ENCODE assay signal across 18 cellular contexts in the genomic region with DNA sequence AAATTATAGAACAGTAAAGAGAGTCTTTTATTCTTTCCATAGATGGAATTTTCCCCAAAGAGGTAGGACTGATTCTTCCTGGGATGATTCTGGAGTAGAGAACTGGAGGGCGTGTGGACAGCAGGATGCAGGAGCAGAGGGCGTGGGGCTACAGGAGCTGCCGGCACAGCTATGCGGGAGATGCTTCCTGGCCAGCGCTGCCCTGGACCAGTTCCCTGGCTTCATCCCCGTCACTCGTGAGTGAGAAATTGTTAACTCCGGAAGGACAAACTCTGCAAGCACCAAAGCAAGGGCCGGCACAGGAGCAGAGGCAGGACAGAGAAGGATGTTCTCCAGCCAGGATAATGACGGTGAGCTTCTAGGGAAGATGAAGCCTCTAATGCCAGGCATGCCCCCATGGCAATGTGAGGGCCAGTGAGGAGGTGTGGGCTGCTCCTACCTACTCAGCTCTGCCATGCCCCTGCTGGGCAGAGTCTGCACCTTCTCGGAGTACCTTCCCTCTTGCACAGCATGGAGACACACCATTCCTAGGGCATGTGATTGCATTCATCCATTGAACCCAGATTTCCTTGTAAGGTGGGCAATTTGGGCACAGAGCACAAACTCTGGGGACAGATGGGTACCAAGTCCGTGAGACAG.
A peak's percentile ranks its signal among the peaks of the same experiment; 100 is the strongest.
DNase-seq lines count a peak whose midpoint lies in the region; ATAC-seq and TF ChIP-seq lines count a peak whose summit lies in the region.
"Had no signal": no experiment of that assay in that cellular context is flagged by ENCODE, and none has a peak within 500 bp of the region (broad histone marks: within the 10 kb centered on the region; RNA-seq: fewer than 3 reads in every experiment).

No MANE protein-coding gene starts in this region.

- H3K9me3 ChIP-seq in heart right ventricle (no peaks in the 10 kb centered on the region), thoracic aorta (no peaks in the 10 kb centered on the region)
- H3K9me3 ChIP-seq: prostate gland, transverse colon had no signal

- H3K27ac ChIP-seq in GM23338 (ENCODE audit: low read depth) (no peak overlapping the region), VCaP (no peak overlapping the region), heart right ventricle (no peak overlapping the region), thoracic aorta (peak overlapping the region in 1 of 2 donors; percentile 13)
- H3K27ac ChIP-seq: prostate gland, transverse colon had no signal

- ATAC-seq in GM23338, result peak; percentile 62
- ATAC-seq in heart right ventricle, result peak in 5 of 8 donors; percentile 31 to 84 (median 56)
- ATAC-seq in thoracic aorta (ENCODE audit: insufficient number of reproducible peaks, low FRiP score, low read depth), result no peak
- ATAC-seq in GM19455 (IDR thresholded peaks at IDR 0.05; ENCODE audit: unreplicated experiment), result no peak
- no peak for ATAC-seq in GM18520 (IDR thresholded peaks at IDR 0.05; ENCODE audit: unreplicated experiment)
- ATAC-seq: natural killer cell treated with Interleukin-12 subunit alpha and Interleukin-12 subunit beta and Interleukin-15 and Interleukin-18, amount 100 ng/mL, for 72 hours; stimulated activated memory B cell treated with anti-CD40 and anti-IgM and Interleukin-4, amounts not matched to agents 10 μg/mL and 1 μg/mL and 100 μg/mL, for 72 hours had no signal

- TF ChIP-seq CTCF in GM23338 (conservative IDR thresholded peaks at IDR 0.05; ENCODE audit: low read depth in 2 of 2) (no peak; a peak in 2 of 4 replicates), VCaP (conservative IDR thresholded peaks at IDR 0.05) (0 out of 2 replicates have a peak, but pooled peaks have one; percentile 15), heart right ventricle (IDR thresholded peaks at IDR 0.05) (no peak), thoracic aorta (IDR thresholded peaks at IDR 0.05) (no peak)

- intact Hi-C loops in heart right ventricle (cut with DNase I), result loop anchor here in 1 of 10 donors (10.0 kb wide), 1 partner anchor 403 kb away; no protein-coding TSS in a partner anchor

- DNase-seq in GM23338 (ENCODE audit: low spot score), result no peak
- DNase-seq in heart right ventricle, result peak; percentile 13 to 24
- no peak for DNase-seq in thoracic aorta (ENCODE audit: low spot score)
- DNase-seq in activated naive CD4-positive, alpha-beta T cell (lab: John Stamatoyannopoulos, UW), result no peak
- no peak for DNase-seq in HuH-7 (ENCODE audit: low spot score)
- DNase-seq: activated gamma-delta T cell, amygdala, DMS153, NCI-H1930, SHP77 treated with DMSO at 0.1 percent for 48 hours, transverse colon had no signal

- H3K27ac Mint-ChIP-seq in GM23338, result no peak overlapping the region
- H3K27ac Mint-ChIP-seq: CD14-positive monocyte; natural killer cell treated with Interleukin-12 subunit alpha and Interleukin-12 subunit beta and Interleukin-15 and Interleukin-18, amount 100 ng/mL, for 72 hours; stimulated activated memory B cell treated with anti-CD40 and anti-IgM and Interleukin-4, amounts not matched to agents 10 μg/mL and 1 μg/mL and 100 μg/mL, for 72 hours had no signal

- H3K27me3 ChIP-seq in GM23338 (ENCODE audit: insufficient read depth) (no peaks in the 10 kb centered on the region), heart right ventricle (no peaks in the 10 kb centered on the region), thoracic aorta (replicated peaks; ENCODE audit: insufficient read depth) (no peaks in the 10 kb centered on the region)
- H3K27me3 ChIP-seq: transverse colon had no signal

- no peaks in the 10 kb centered on the region for H3K79me2 ChIP-seq in GM23338 (replicated peaks; ENCODE audit: insufficient read depth)

- H3K36me3 Mint-ChIP-seq in GM23338 (ENCODE audit: low read depth), result peaks cover 4% of the 10 kb centered on the region; the same call in 1 of the 3 replicates
- H3K36me3 Mint-ChIP-seq: CD14-positive monocyte; natural killer cell treated with Interleukin-12 subunit alpha and Interleukin-12 subunit beta and Interleukin-15 and Interleukin-18, amount 100 ng/mL, for 72 hours; stimulated activated memory B cell treated with anti-CD40 and anti-IgM and Interleukin-4, amounts not matched to agents 10 μg/mL and 1 μg/mL and 100 μg/mL, for 72 hours had no signal

- 33 to 39% methylated on average over 12 of the region's 12 CpGs for WGBS in heart right ventricle, 2 donors

- H3K9me3 Mint-ChIP-seq in GM23338, result peaks cover 5% of the 10 kb centered on the region; the same call in 2 of the 3 replicates
- H3K9me3 Mint-ChIP-seq: natural killer cell treated with Interleukin-12 subunit alpha and Interleukin-12 subunit beta and Interleukin-15 and Interleukin-18, amount 100 ng/mL, for 72 hours had no signal

- no peak overlapping the region for H3K4me3 ChIP-seq in GM23338
- H3K4me3 ChIP-seq in heart right ventricle, result no peak overlapping the region
- H3K4me3 ChIP-seq in thoracic aorta, result peak overlapping the region; percentile 19
- H3K4me3 ChIP-seq: prostate gland, transverse colon had no signal

- no peaks in the 10 kb centered on the region for H4K20me1 ChIP-seq in GM23338 (replicated peaks; ENCODE audit: insufficient read depth)

- peaks cover 4% of the 10 kb centered on the region for H3K27me3 Mint-ChIP-seq in GM23338 (ENCODE audit: insufficient read depth, low read depth, poor library complexity)
- H3K27me3 Mint-ChIP-seq: natural killer cell treated with Interleukin-12 subunit alpha and Interleukin-12 subunit beta and Interleukin-15 and Interleukin-18, amount 100 ng/mL, for 72 hours; stimulated activated memory B cell treated with anti-CD40 and anti-IgM and Interleukin-4, amounts not matched to agents 10 μg/mL and 1 μg/mL and 100 μg/mL, for 72 hours had no signal

- no peaks in the 10 kb centered on the region for H3F3A ChIP-seq in GM23338 (replicated peaks; ENCODE audit: low read depth)

- H3K4me1 ChIP-seq in GM23338 (ENCODE audit: insufficient read depth), result no peaks in the 10 kb centered on the region
- H3K4me1 ChIP-seq in heart right ventricle, result peaks cover 0 to 6% (median 0%) of the 10 kb centered on the region in 9 donors
- H3K4me1 ChIP-seq in thoracic aorta (ENCODE audit: control insufficient read depth in 1 of 2, low read depth in 2 of 2), result peaks cover 14 to 18% of the 10 kb centered on the region in 2 donors
- H3K4me1 ChIP-seq: prostate gland, transverse colon had no signal

- H3K4me1 Mint-ChIP-seq in GM23338, result no peaks in the 10 kb centered on the region
- H3K4me1 Mint-ChIP-seq: CD14-positive monocyte; stimulated activated memory B cell treated with anti-CD40 and anti-IgM and Interleukin-4, amounts not matched to agents 10 μg/mL and 1 μg/mL and 100 μg/mL, for 72 hours had no signal

- peaks cover 8% of the 10 kb centered on the region for H3K9me2 ChIP-seq in GM23338 (ENCODE audit: insufficient read depth)

- no peak overlapping the region for H3K4me2 ChIP-seq in GM23338

- H3K4me3 Mint-ChIP-seq in GM23338, result no peak overlapping the region
- H3K4me3 Mint-ChIP-seq: CD14-positive monocyte; natural killer cell treated with Interleukin-12 subunit alpha and Interleukin-12 subunit beta and Interleukin-15 and Interleukin-18, amount 100 ng/mL, for 72 hours; stimulated activated memory B cell treated with anti-CD40 and anti-IgM and Interleukin-4, amounts not matched to agents 10 μg/mL and 1 μg/mL and 100 μg/mL, for 72 hours had no signal

- H2AFZ ChIP-seq in GM23338, result no peak overlapping the region

- H3K36me3 ChIP-seq in GM23338 (ENCODE audit: insufficient read depth), result no peaks in the 10 kb centered on the region
- no peaks in the 10 kb centered on the region for H3K36me3 ChIP-seq in heart right ventricle
- no peaks in the 10 kb centered on the region for H3K36me3 ChIP-seq in thoracic aorta
- H3K36me3 ChIP-seq: prostate gland, transverse colon had no signal

TF ChIP-seq in GM23338, 12 proteins besides CTCF, POLR2A, EP300 and RAD21 (continues in another document):
- TF ChIP-seq STAT1 (IDR thresholded peaks at IDR 0.05; ENCODE audit: unreplicated experiment), result no peak
- TF ChIP-seq, protein P1, sequence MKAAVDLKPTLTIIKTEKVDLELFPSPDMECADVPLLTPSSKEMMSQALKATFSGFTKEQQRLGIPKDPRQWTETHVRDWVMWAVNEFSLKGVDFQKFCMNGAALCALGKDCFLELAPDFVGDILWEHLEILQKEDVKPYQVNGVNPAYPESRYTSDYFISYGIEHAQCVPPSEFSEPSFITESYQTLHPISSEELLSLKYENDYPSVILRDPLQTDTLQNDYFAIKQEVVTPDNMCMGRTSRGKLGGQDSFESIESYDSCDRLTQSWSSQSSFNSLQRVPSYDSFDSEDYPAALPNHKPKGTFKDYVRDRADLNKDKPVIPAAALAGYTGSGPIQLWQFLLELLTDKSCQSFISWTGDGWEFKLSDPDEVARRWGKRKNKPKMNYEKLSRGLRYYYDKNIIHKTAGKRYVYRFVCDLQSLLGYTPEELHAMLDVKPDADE (IDR thresholded peaks at IDR 0.05), result no peak
- no peak for TF ChIP-seq JUNB (IDR thresholded peaks at IDR 0.05; ENCODE audit: unreplicated experiment)
- no peak for TF ChIP-seq EZH2phosphoT487 (IDR thresholded peaks at IDR 0.05; ENCODE audit: unreplicated experiment)
- TF ChIP-seq ZNF331 (CRISPR knock-in tag; IDR thresholded peaks at IDR 0.05; ENCODE audit: low read depth), result no peak
- TF ChIP-seq POLR2AphosphoS5 (IDR thresholded peaks at IDR 0.05; ENCODE audit: low read depth), result no peak
- no peak for TF ChIP-seq NANOG (IDR thresholded peaks at IDR 0.05; ENCODE audit: borderline replicate concordance)
- no peak for TF ChIP-seq CREB1 (CRISPR knock-in tag; IDR thresholded peaks at IDR 0.05; ENCODE audit: low read depth)

Comparison
In these comparisons a context has a peak if more than half of its experiments do, and no peak if none do; other contexts are left out.
1. ATAC-seq: peak in GM23338 (single experiment) and heart right ventricle (5 of 8); none in thoracic aorta (single experiment), GM19455 (single experiment) and GM18520 (single experiment).
2. DNase-seq: peak in heart right ventricle (2 of 2); none in GM23338 (single experiment), thoracic aorta (single experiment), activated naive CD4-positive, alpha-beta T cell (0 of 4) and HuH-7 (single experiment).